Comparison of ENCODE assay signal across 12 cellular contexts in the genomic region with DNA sequence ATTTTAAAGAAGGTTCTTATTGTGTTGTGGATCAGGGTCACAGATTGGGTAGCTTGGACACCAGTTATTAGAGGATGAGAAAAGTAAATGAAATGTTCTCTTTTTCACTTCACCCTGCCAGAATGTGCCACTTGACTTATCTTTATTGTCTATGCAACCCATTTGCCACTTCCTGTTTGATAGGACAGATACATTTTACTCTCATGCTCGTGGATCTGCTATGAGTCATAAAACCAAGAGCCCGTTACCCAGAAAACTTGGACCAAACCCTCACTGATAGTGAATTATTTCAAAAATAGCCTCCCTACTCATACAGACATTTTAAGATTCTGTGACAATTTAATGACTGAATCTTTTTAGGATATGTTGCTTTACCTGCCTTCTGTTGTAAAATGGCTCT. TPM values are rescaled to one million over a fixed set of nuclear protein-coding genes. Genes with fewer than 3 reads are reported as not detected.
A peak's percentile ranks its signal among the peaks of the same experiment; 100 is the strongest.
DNase-seq lines count a peak whose midpoint lies in the region; ATAC-seq and TF ChIP-seq lines count a peak whose summit lies in the region.
"Had no signal": no experiment of that assay in that cellular context is flagged by ENCODE, and none has a peak within 500 bp of the region (broad histone marks: within the 10 kb centered on the region; RNA-seq: fewer than 3 reads in every experiment).

No MANE protein-coding gene starts in this region.

- H3K27ac Mint-ChIP-seq in CD4-positive, CD25-positive, alpha-beta regulatory T cell: peak overlapping the region in 2 of 3 donors; percentile 86 to 92

- peaks cover 0 to 39% (median 26%) of the 10 kb centered on the region in 4 donors for H3K4me1 Mint-ChIP-seq in CD4-positive, CD25-positive, alpha-beta regulatory T cell

- H3K27ac ChIP-seq in CD4-positive, CD25-positive, alpha-beta regulatory T cell (ENCODE audit: insufficient read depth, low read length, poor library complexity, severe bottlenecking): peak overlapping the region; percentile 63

- H3K27me3 ChIP-seq in CD4-positive, CD25-positive, alpha-beta regulatory T cell (ENCODE audit: control insufficient read depth, insufficient read depth, low read length): no peaks in the 10 kb centered on the region
- H3K27me3 ChIP-seq: stomach had no signal

- peaks cover 10% of the 10 kb centered on the region for H3K36me3 Mint-ChIP-seq in CD4-positive, CD25-positive, alpha-beta regulatory T cell
- H3K36me3 Mint-ChIP-seq: brain had no signal

- H3K4me1 ChIP-seq in CD4-positive, CD25-positive, alpha-beta regulatory T cell (ENCODE audit: control insufficient read depth, insufficient read depth, low read length, poor library complexity, severe bottlenecking): peaks cover 43% of the 10 kb centered on the region

- H3K4me3 ChIP-seq in CD4-positive, CD25-positive, alpha-beta regulatory T cell (ENCODE audit: low read depth, low read length): no peak overlapping the region
- H3K4me3 ChIP-seq in fibroblast of the aortic adventitia (ENCODE audit: low read depth, low read length): no peak overlapping the region

- H3K36me3 ChIP-seq in CD4-positive, CD25-positive, alpha-beta regulatory T cell (ENCODE audit: control insufficient read depth, insufficient read depth, low read length): peaks cover 2% of the 10 kb centered on the region

- H3K9me3 Mint-ChIP-seq in CD4-positive, CD25-positive, alpha-beta regulatory T cell: no peaks in the 10 kb centered on the region
- H3K9me3 Mint-ChIP-seq: brain had no signal

- TF ChIP-seq CTCF in fibroblast of the aortic adventitia (IDR thresholded peaks at IDR 0.05; ENCODE audit: insufficient read depth, low read length): no peak

- H3K9me3 ChIP-seq in CD4-positive, CD25-positive, alpha-beta regulatory T cell (ENCODE audit: control insufficient read depth in 2 of 2, low read length in 2 of 2): no peaks in the 10 kb centered on the region
- H3K9me3 ChIP-seq: stomach had no signal

- peak in 2 of 3 donors; percentile 12 to 30 for DNase-seq in CD4-positive, CD25-positive, alpha-beta regulatory T cell
- peak in 42 of 76 experiments; percentile 6 to 81 (median 58) for DNase-seq in HUDEP-2 (lab: John Stamatoyannopoulos, UW; ENCODE audit: unreplicated experiment in 76 of 76)
- DNase-seq in fibroblast of the aortic adventitia (ENCODE audit: low read depth): peak; percentile 17
- no peak for DNase-seq in stimulated activated CD8-positive, alpha-beta memory T cell treated with anti-CD3 and anti-CD28 coated beads, Interleukin-4, amount 100 ng/mL, for 48 hours
- DNase-seq in A172 (ENCODE audit: low spot score): no peak
- no peak for DNase-seq in NCI-H2029 (lab: John Stamatoyannopoulos, UW)
- DNase-seq: posterior cingulate gyrus; stimulated activated CD4-positive, alpha-beta T cell treated with anti-CD3 and anti-CD28 coated beads, Interleukin-2, amount 100 ng/mL, for 48 hours; stomach had no signal

- no peaks in the 10 kb centered on the region for H3K27me3 Mint-ChIP-seq in CD4-positive, CD25-positive, alpha-beta regulatory T cell

- peak in 1 of 2 donors; percentile 5 for ATAC-seq in CD4-positive, CD25-positive, alpha-beta regulatory T cell (ENCODE audit: low read depth in 2 of 2)
- ATAC-seq in SK-N-SH treated with all-trans-retinoic acid at 6 μM for 48 hours: no peak
- no peak for ATAC-seq in GM19324 (IDR thresholded peaks at IDR 0.05; ENCODE audit: low FRiP score, unreplicated experiment)

- H3K4me3 Mint-ChIP-seq in CD4-positive, CD25-positive, alpha-beta regulatory T cell: no peak overlapping the region

TF ChIP-seq in SK-N-SH treated with all-trans-retinoic acid at 6 μM for 48 hours, 23 proteins besides CTCF, POLR2A, EP300 and RAD21:
- TF ChIP-seq TOX (CRISPR knock-in tag; IDR thresholded peaks at IDR 0.05; ENCODE audit: borderline replicate concordance) (no peak), ISL1 (CRISPR knock-in tag; IDR thresholded peaks at IDR 0.05) (0 out of 2 replicates have a peak, but pooled peaks have one; percentile 19), ZFP30 (CRISPR knock-in tag; IDR thresholded peaks at IDR 0.05) (no peak)

RNA-seq across cellular contexts. Expression of gene ISCA2, which starts 1.8 kb away (rescaled TPM):
- total RNA-seq in CD4-positive, CD25-positive, alpha-beta regulatory T cell: 19.9 TPM
- 100 to 1,000 TPM in 2 of 4 donors, 10 to 100 TPM in 2; 81.8 to 114 (median 97.4) TPM for polyA plus RNA-seq in CD4-positive, CD25-positive, alpha-beta regulatory T cell
- total RNA-seq in fibroblast of the aortic adventitia (ENCODE audit: low replicate concordance): 3.1 and 12.9 TPM in 2 replicates
- total RNA-seq in A172 (2014; rRNA removed; shearing (Covaris generic)): 13.3 and 18.1 TPM in 2 replicates

RNA-seq across cellular contexts. Expression of gene NPC2, which starts 2.3 kb away (rescaled TPM):
- 33.1 TPM for total RNA-seq in CD4-positive, CD25-positive, alpha-beta regulatory T cell
- 100 to 1,000 TPM in 3 of 4 donors, 10 to 100 TPM in 1; 87.0 to 144 (median 108) TPM for polyA plus RNA-seq in CD4-positive, CD25-positive, alpha-beta regulatory T cell
- 189 and 291 TPM in 2 replicates for total RNA-seq in fibroblast of the aortic adventitia (ENCODE audit: low replicate concordance)
- 314 and 399 TPM in 2 replicates for total RNA-seq in A172 (2014; rRNA removed; shearing (Covaris generic))

Comparison
In these comparisons a context has a peak if more than half of its experiments do, and no peak if none do; other contexts are left out.
1. DNase-seq: peak in CD4-positive, CD25-positive, alpha-beta regulatory T cell (2 of 3), HUDEP-2 (42 of 76) and fibroblast of the aortic adventitia (single experiment); none in stimulated activated CD8-positive, alpha-beta memory T cell treated with anti-CD3 and anti-CD28 coated beads, Interleukin-4, amount 100 ng/mL, for 48 hours (single experiment), A172 (single experiment) and NCI-H2029 (single experiment).